ENCODE assay signal across 8 cellular contexts in genomic region chr10:101050206-101051069, GRCh38. TPM values are rescaled to one million over a fixed set of nuclear protein-coding genes. Genes with fewer than 3 reads are reported as not detected.
DNase-seq lines count a peak whose midpoint lies in the region; ATAC-seq, FAIRE-seq and TF ChIP-seq lines count a peak whose summit lies in the region.

No MANE protein-coding gene starts in this region.

- TF ChIP-seq POLR2A in GM12891 (IDR thresholded peaks at IDR 0.05; ENCODE audit: low read depth, low read length) (no peak), prostate gland (IDR thresholded peaks at IDR 0.05) (no peak)

- no peak overlapping the region for H3K27ac ChIP-seq in prostate gland

- no peaks in the 10 kb centered on the region for H3K4me1 ChIP-seq in prostate gland (replicated peaks)

- peak; percentile 72 for FAIRE-seq in GM12891 (lab: Jason Lieb, UNC)

- intact Hi-C loops in head of caudate nucleus (cut with DNase I) (no loop called here), prostate gland (cut with DNase I) (no loop called here)

- H3K36me3 ChIP-seq in prostate gland = no peaks in the 10 kb centered on the region

- 13% methylated on average over 42 of the region's 42 CpGs for WGBS in prostate gland

- ATAC-seq in HG03196 (IDR thresholded peaks at IDR 0.05; ENCODE audit: unreplicated experiment) (no peak), HG03139 (IDR thresholded peaks at IDR 0.05; ENCODE audit: unreplicated experiment) (no peak)

- peak; percentile 55 to 77 (median 70) for TF ChIP-seq CTCF in prostate gland (IDR thresholded peaks at IDR 0.05)

- no peak overlapping the region for H3K4me3 ChIP-seq in prostate gland

- no peaks in the 10 kb centered on the region for H3K27me3 ChIP-seq in prostate gland (replicated peaks; ENCODE audit: insufficient read depth)

- no peaks in the 10 kb centered on the region for H3K9me3 ChIP-seq in prostate gland

- DNase-seq in GM12891 (ENCODE audit: insufficient read length, low spot score) = peak; percentile 78
- DNase-seq in HPDE6-E6E7 (ENCODE audit: extremely low spot score) = peak; percentile 54
- peak; percentile 36 for DNase-seq in RPMI7951 (ENCODE audit: low read depth)
- peak; percentile 48 for DNase-seq in activated gamma-delta T cell (lab: John Stamatoyannopoulos, UW)
- peak in 31 of 42 donors; percentile 31 to 82 (median 64) for DNase-seq in head of caudate nucleus
- peak; percentile 51 for DNase-seq in prostate gland (ENCODE audit: low spot score)

TF ChIP-seq in GM12891, 5 proteins besides CTCF, POLR2A, EP300 and RAD21:
- TF ChIP-seq SPI1 (IDR thresholded peaks at IDR 0.05; ENCODE audit: low read depth, low read length) (no peak), POU2F2 (IDR thresholded peaks at IDR 0.05; ENCODE audit: low read depth, low read length) (no peak), POLR2AphosphoS5 (IDR thresholded peaks at IDR 0.05; ENCODE audit: low read depth, low read length) (no peak), PAX5 (IDR thresholded peaks at IDR 0.05; ENCODE audit: insufficient read depth, low read length, severe bottlenecking) (no peak), TAF1 (IDR thresholded peaks at IDR 0.05; ENCODE audit: low read depth, low read length) (no peak)

RNA-seq across cellular contexts. Expression of gene KAZALD1, which starts 11.4 kb away (rescaled TPM):
- polyA plus RNA-seq in GM12891 (2012; ENCODE audit: low read depth, missing spikeins) = 1.2 TPM
- 8.1 and 11.4 TPM in 2 replicates for total RNA-seq in RPMI7951 (2014; rRNA removed; shearing (Covaris generic))
- 10 to 100 TPM in 1 of 2 donors, 1 to 10 TPM in 1; 9.8 to 24.4 TPM for total RNA-seq in prostate gland

RNA-seq across cellular contexts. Expression of gene SFXN3, which starts 19.4 kb away (rescaled TPM):
- 0.46 TPM for polyA plus RNA-seq in GM12891 (2012; ENCODE audit: low read depth, missing spikeins)
- total RNA-seq in RPMI7951 (2014; rRNA removed; shearing (Covaris generic)) = 115 and 125 TPM in 2 replicates
- 10 to 100 TPM; 20.7 to 65.4 TPM for total RNA-seq in prostate gland

RNA-seq across cellular contexts. Expression of gene PDZD7, which starts 19.5 kb away (rescaled TPM):
- polyA plus RNA-seq in GM12891 (2012; ENCODE audit: low read depth, missing spikeins) = 0.03 TPM
- 2.0 and 2.8 TPM in 2 replicates for total RNA-seq in RPMI7951 (2014; rRNA removed; shearing (Covaris generic))
- total RNA-seq in prostate gland = 1 to 10 TPM in 1 of 2 donors, under 1 TPM in 1; 0.82 to 1.5 TPM

RNA-seq across cellular contexts. Expression of gene LZTS2, which starts 50.8 kb away (rescaled TPM):
- polyA plus RNA-seq in GM12891 (2012; ENCODE audit: low read depth, missing spikeins) = 14.1 TPM
- 20.3 and 29.7 TPM in 2 replicates for total RNA-seq in RPMI7951 (2014; rRNA removed; shearing (Covaris generic))
- total RNA-seq in prostate gland = 100 to 1,000 TPM; 108 to 189 TPM
